Comparison of ENCODE assay signal across 8 cellular contexts in genomic region chr16:3400779-3401688, GRCh38. TPM values are rescaled to one million over a fixed set of nuclear protein-coding genes. Genes with fewer than 3 reads are reported as not detected.
DNase-seq lines count a peak whose midpoint lies in the region; ATAC-seq and TF ChIP-seq lines count a peak whose summit lies in the region.

Gene ZNF174, plus strand, starts transcription at chr16:3401215. Its CDS starts 790 bp downstream, at chr16:3402005.
Gene ZSCAN32, minus strand, starts transcription at chr16:3401004. Its CDS starts 3,447 bp downstream, at chr16:3397557.

- peak within 1 kb of the TSS; percentile 99 for H3K4me3 ChIP-seq in epithelial cell of proximal tubule (ENCODE audit: low read depth, low read length)
- H3K4me3 ChIP-seq in mucosa of rectum (ENCODE audit: low read length in 2 of 2), result peak within 1 kb of the TSS; percentile 91 to 94

- peak; percentile 96 for ATAC-seq in GM21529 (IDR thresholded peaks at IDR 0.05; ENCODE audit: unreplicated experiment)

- H3K4me1 Mint-ChIP-seq in IgD-negative memory B cell, result peaks cover 24 to 38% (median 28%) of the 10 kb centered on the region in 3 donors

- H3K27ac ChIP-seq in mucosa of rectum (ENCODE audit: low read depth in 2 of 2, low read length in 2 of 2), result peak within 1 kb of the TSS; percentile 85 to 87

- H3K27me3 Mint-ChIP-seq in IgD-negative memory B cell, result no peaks in the 10 kb centered on the region

- peaks cover 9 to 12% of the 10 kb centered on the region in 2 donors for H3K4me1 ChIP-seq in mucosa of rectum (ENCODE audit: control insufficient read depth in 2 of 2, insufficient read depth in 2 of 2, low read length in 2 of 2)

- H3K9me3 ChIP-seq in mucosa of rectum (ENCODE audit: control insufficient read depth in 2 of 2, low read length in 2 of 2), result peaks cover 6 to 10% of the 10 kb centered on the region in 2 donors

- peaks cover 34 to 37% of the 10 kb centered on the region in 2 donors for H3K36me3 ChIP-seq in mucosa of rectum (ENCODE audit: control insufficient read depth in 2 of 2, insufficient read depth in 2 of 2, low read length in 2 of 2)

- peaks cover 7 to 8% (median 8%) of the 10 kb centered on the region in 3 donors for H3K9me3 Mint-ChIP-seq in IgD-negative memory B cell

- peaks cover 28% of the 10 kb centered on the region for H3K36me3 Mint-ChIP-seq in IgD-negative memory B cell

- DNase-seq in DMS153 (lab: John Stamatoyannopoulos, UW) (peak; percentile 98), OCI-M2 (lab: John Stamatoyannopoulos, UW; ENCODE audit: unreplicated experiment) (peak; percentile 70), activated T-cell treated with anti-CD3 and anti-CD28 coated beads for 4 hours (peak; percentile 97), epithelial cell of proximal tubule (ENCODE audit: low read depth) (peak; percentile 90)
- DNase-seq in stimulated activated CD8-positive, alpha-beta memory T cell treated with anti-CD3 and anti-CD28 coated beads, Interleukin-4, amount 100 ng/mL, for 48 hours, result peak; percentile 99

- peak within 1 kb of the TSS; percentile 52 to 91 (median 63) for H3K27ac Mint-ChIP-seq in IgD-negative memory B cell

- no peak for TF ChIP-seq CTCF in epithelial cell of proximal tubule (conservative IDR thresholded peaks at IDR 0.05; ENCODE audit: low read depth, low read length)

- peak within 1 kb of the TSS; percentile 85 to 93 for H3K9ac ChIP-seq in mucosa of rectum (ENCODE audit: low read depth in 1 of 2, low read length in 2 of 2)

- H3K4me3 Mint-ChIP-seq in IgD-negative memory B cell, result peak within 1 kb of the TSS; percentile 91 to 96 (median 94)

- no peaks in the 10 kb centered on the region for H3K27me3 ChIP-seq in mucosa of rectum (ENCODE audit: control insufficient read depth in 2 of 2, insufficient read depth in 2 of 2, low read length in 2 of 2)

RNA-seq across cellular contexts. Expression of gene ZNF174, which starts in this region (rescaled TPM):
- 15.5 TPM for polyA plus RNA-seq in IgD-negative memory B cell
- total RNA-seq in epithelial cell of proximal tubule, result 9.5 and 13.7 TPM in 2 replicates

RNA-seq across cellular contexts. Expression of gene ZSCAN32, which starts in this region (rescaled TPM):
- 16.9 TPM for polyA plus RNA-seq in IgD-negative memory B cell
- 10.8 and 11.2 TPM in 2 replicates for total RNA-seq in epithelial cell of proximal tubule

Comparison
In these comparisons a context has a peak if more than half of its experiments do, and no peak if none do; other contexts are left out.
1. Peak in every context shown above with its lines: DNase-seq, ATAC-seq, H3K4me3 ChIP-seq and H3K27ac ChIP-seq.